ENCODE assay signal across 18 cellular contexts in the genomic region with DNA sequence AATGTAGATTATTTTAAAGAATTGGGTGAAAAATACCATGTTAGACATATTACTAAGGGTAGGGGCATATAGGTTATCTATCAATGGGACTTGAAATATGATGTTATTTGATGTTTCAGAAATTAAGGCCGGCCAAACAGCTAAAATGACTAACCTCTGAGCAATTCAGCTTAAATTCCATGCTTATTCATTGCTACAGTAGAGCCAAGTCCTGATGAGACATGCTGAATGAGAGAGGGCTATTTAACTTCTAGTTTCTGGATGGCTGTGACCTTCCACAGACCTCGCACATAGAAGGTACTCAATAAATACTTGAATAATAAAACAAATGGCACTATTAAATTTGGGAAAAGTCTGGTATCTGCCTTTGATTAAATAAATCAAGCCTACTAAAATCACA.
DNase-seq lines count a peak whose midpoint lies in the region; ATAC-seq and TF ChIP-seq lines count a peak whose summit lies in the region.
"Had no signal": no experiment of that assay in that cellular context is flagged by ENCODE, and none has a peak within 500 bp of the region (broad histone marks: within the 10 kb centered on the region; RNA-seq: fewer than 3 reads in every experiment).

No MANE protein-coding gene starts in this region.

- no peak overlapping the region for H3K4me3 Mint-ChIP-seq in activated CD8-positive, alpha-beta T cell treated with anti-CD3 and anti-CD28 coated beads, Interleukin-2, amount 10 ng/mL, durations not matched to agents 7 days and 5 days
- H3K4me3 Mint-ChIP-seq: stimulated activated naive CD8-positive, alpha-beta T cell treated with anti-CD3 and anti-CD28 coated beads, Interleukin-15, amount 100 ng/mL, for 72 hours had no signal

- no peak for TF ChIP-seq POLR2A in Peyer's patch (IDR thresholded peaks at IDR 0.05)

- H3K27ac ChIP-seq in KMS-11 (peak overlapping the region; percentile 91; the same call in 1 of the 2 replicates), Peyer's patch (no peak overlapping the region)
- H3K27ac ChIP-seq: ascending aorta, WERI-Rb-1 had no signal

- H3K36me3 Mint-ChIP-seq in activated CD8-positive, alpha-beta T cell treated with anti-CD3 and anti-CD28 coated beads, Interleukin-2, amount 10 ng/mL, durations not matched to agents 7 days and 5 days (ENCODE audit: low read depth), result no peaks in the 10 kb centered on the region

- H3K27me3 Mint-ChIP-seq in activated CD8-positive, alpha-beta T cell treated with anti-CD3 and anti-CD28 coated beads, Interleukin-2, amount 10 ng/mL, durations not matched to agents 7 days and 5 days (ENCODE audit: low read depth), result peaks cover 5% of the 10 kb centered on the region
- H3K27me3 Mint-ChIP-seq: stimulated activated naive CD8-positive, alpha-beta T cell treated with anti-CD3 and anti-CD28 coated beads, Interleukin-15, amount 100 ng/mL, for 72 hours had no signal

- ATAC-seq in activated CD8-positive, alpha-beta T cell treated with anti-CD3 and anti-CD28 coated beads, Interleukin-2, amount 10 ng/mL, durations not matched to agents 7 days and 5 days, result no peak
- ATAC-seq: stimulated activated naive CD8-positive, alpha-beta T cell treated with anti-CD3 and anti-CD28 coated beads, Interleukin-15, amount 100 ng/mL, for 72 hours had no signal

- H3K4me3 ChIP-seq in KMS-11 (IDR thresholded peaks at IDR 0.05; ENCODE audit: insufficient read depth, low read depth, low read length) (no peak overlapping the region), Peyer's patch (no peak overlapping the region)
- H3K4me3 ChIP-seq: ascending aorta had no signal

- H3K36me3 ChIP-seq in KMS-11 (ENCODE audit: insufficient read depth) (no peaks in the 10 kb centered on the region), Peyer's patch (no peaks in the 10 kb centered on the region)
- H3K36me3 ChIP-seq: ascending aorta, WERI-Rb-1 had no signal

- H3K4me1 ChIP-seq in KMS-11 (ENCODE audit: low read depth, poor library complexity, severe bottlenecking), result peaks cover 55% of the 10 kb centered on the region
- H3K4me1 ChIP-seq in Peyer's patch, result no peaks in the 10 kb centered on the region
- H3K4me1 ChIP-seq: ascending aorta had no signal

- no peak overlapping the region for H3K9ac ChIP-seq in KMS-11

- H3K27me3 ChIP-seq in KMS-11 (ENCODE audit: insufficient read depth, low read depth) (no peaks in the 10 kb centered on the region), Peyer's patch (no peaks in the 10 kb centered on the region)
- H3K27me3 ChIP-seq: ascending aorta had no signal

- no peaks in the 10 kb centered on the region for H3K9me3 Mint-ChIP-seq in activated CD8-positive, alpha-beta T cell treated with anti-CD3 and anti-CD28 coated beads, Interleukin-2, amount 10 ng/mL, durations not matched to agents 7 days and 5 days (ENCODE audit: insufficient read depth)
- H3K9me3 Mint-ChIP-seq: stimulated activated naive CD8-positive, alpha-beta T cell treated with anti-CD3 and anti-CD28 coated beads, Interleukin-15, amount 100 ng/mL, for 72 hours had no signal

- H4K20me1 ChIP-seq in KMS-11 (ENCODE audit: insufficient read depth), result no peaks in the 10 kb centered on the region

- POLR2A ChIA-PET in activated CD8-positive, alpha-beta T cell treated with anti-CD3 and anti-CD28 coated beads, Interleukin-2, amount 10 ng/mL, durations not matched to agents 7 days and 5 days (lab: Charles Lee), result no interaction called here

- DNase-seq in AG20443 (ENCODE audit: low spot score), result peak; percentile 71
- DNase-seq in astrocyte of the hippocampus (ENCODE audit: low read depth, low spot score), result peak; percentile 30
- peak; percentile 53 for DNase-seq in hepatic stellate cell (ENCODE audit: low spot score)
- no peak for DNase-seq in NCI-H187 (lab: John Stamatoyannopoulos, UW)
- no peak for DNase-seq in inferior parietal cortex (ENCODE audit: extremely low spot score)
- no peak for DNase-seq in activated CD8-positive, alpha-beta T cell treated with anti-CD3 and anti-CD28 coated beads, Interleukin-2, amount 10 ng/mL, durations not matched to agents 7 days and 5 days
- DNase-seq in Peyer's patch, result no peak
- DNase-seq: activated gamma-delta T cell treated with Interleukin-2 at 50 U/mL for 16 hours; DMS 273 treated with DMSO at 0.1 percent for 48 hours; NCI-H2081; NCI-H748 treated with DMSO at 0.1 percent for 48 hours; RPMI8226; stimulated activated CD4-positive, alpha-beta T cell treated with anti-CD3 and anti-CD28 coated beads, Interleukin-12 subunit alpha, Interleukin-12 subunit beta, amount 100 ng/mL, for 4 hours; stimulated activated naive CD8-positive, alpha-beta T cell treated with anti-CD3 and anti-CD28 coated beads, Interleukin-15, amount 100 ng/mL, for 72 hours; T-helper 1 cell; WERI-Rb-1 had no signal

- H3K4me1 Mint-ChIP-seq in activated CD8-positive, alpha-beta T cell treated with anti-CD3 and anti-CD28 coated beads, Interleukin-2, amount 10 ng/mL, durations not matched to agents 7 days and 5 days (ENCODE audit: low read depth), result peaks cover 12% of the 10 kb centered on the region

- CTCF ChIA-PET in activated CD8-positive, alpha-beta T cell treated with anti-CD3 and anti-CD28 coated beads, Interleukin-2, amount 10 ng/mL, durations not matched to agents 7 days and 5 days (lab: Charles Lee), result interaction anchor here (0.9 kb wide), 1 partner anchor 8 kb away, joined by 4 read pairs; no protein-coding TSS in a partner anchor

- H3K27ac Mint-ChIP-seq in activated CD8-positive, alpha-beta T cell treated with anti-CD3 and anti-CD28 coated beads, Interleukin-2, amount 10 ng/mL, durations not matched to agents 7 days and 5 days, result no peak overlapping the region
- H3K27ac Mint-ChIP-seq: stimulated activated naive CD8-positive, alpha-beta T cell treated with anti-CD3 and anti-CD28 coated beads, Interleukin-15, amount 100 ng/mL, for 72 hours had no signal

- no peaks in the 10 kb centered on the region for H3K9me3 ChIP-seq in Peyer's patch
- H3K9me3 ChIP-seq: ascending aorta had no signal

- TF ChIP-seq CTCF in KMS-11 (conservative IDR thresholded peaks at IDR 0.05; ENCODE audit: low read depth, low read length) (no peak), Peyer's patch (IDR thresholded peaks at IDR 0.05) (no peak)

- peak overlapping the region; percentile 85 for H3K4me2 ChIP-seq in KMS-11

- no peak overlapping the region for H2AFZ ChIP-seq in KMS-11 (ENCODE audit: low read depth)

- no peaks in the 10 kb centered on the region for H3K79me2 ChIP-seq in KMS-11 (ENCODE audit: insufficient read depth, low read depth)

Comparison
In these comparisons a context has a peak if more than half of its experiments do, and no peak if none do; other contexts are left out.
1. DNase-seq: peak in AG20443 (single experiment), astrocyte of the hippocampus (single experiment) and hepatic stellate cell (single experiment); none in NCI-H187 (0 of 2), inferior parietal cortex (single experiment), activated CD8-positive, alpha-beta T cell treated with anti-CD3 and anti-CD28 coated beads, Interleukin-2, amount 10 ng/mL, durations not matched to agents 7 days and 5 days (single experiment) and Peyer's patch (0 of 3).